Comparison of ENCODE assay signal across 19 cellular contexts in genomic region chr2:118239284-118239683, GRCh38.
"Had no signal": no experiment of that assay in that cellular context is flagged by ENCODE, and none has a peak within 500 bp of the region (broad histone marks: within the 10 kb centered on the region; RNA-seq: fewer than 3 reads in every experiment).

No MANE protein-coding gene starts in this region.

- H3K4me3 ChIP-seq: colonic mucosa, esophagus squamous epithelium, gastroesophageal sphincter, heart left ventricle, hepatocyte, left lung, lower lobe of right lung, mucosa of descending colon had no signal

- H3K4me1 ChIP-seq: colonic mucosa, esophagus squamous epithelium, foreskin keratinocyte, gastroesophageal sphincter, heart left ventricle, left lung, lower lobe of right lung had no signal

- H3K27me3 ChIP-seq: colonic mucosa, hepatocyte had no signal

- H3K79me2 ChIP-seq: hepatocyte had no signal

- H3K36me3 ChIP-seq: colonic mucosa, esophagus squamous epithelium, gastroesophageal sphincter, heart left ventricle, left lung, lower lobe of right lung had no signal

- H3K27ac ChIP-seq: colonic mucosa, esophagus squamous epithelium, foreskin keratinocyte, gastroesophageal sphincter, heart left ventricle, hepatocyte, left lung, lower lobe of right lung had no signal

- H3K4me2 ChIP-seq: hepatocyte had no signal

- H3K9me3 ChIP-seq: colonic mucosa, esophagus squamous epithelium, left lung, lower lobe of right lung, mucosa of descending colon had no signal

- ATAC-seq: foreskin keratinocyte; gastroesophageal sphincter; heart left ventricle; left cardiac atrium; left lung; left ventricle myocardium superior; lower lobe of right lung; mucosa of descending colon; naive thymus-derived CD8-positive, alpha-beta T cell had no signal

- DNase-seq: colonic mucosa; cortex of kidney; effector CD4-positive, alpha-beta T cell; effector memory CD4-positive, alpha-beta T cell; esophagus squamous epithelium; foreskin keratinocyte; heart left ventricle; hypothalamus; immature natural killer cell; left cardiac atrium; left lung; left ventricle myocardium superior; lower lobe of right lung; mesenchymal stem cell; mucosa of descending colon; naive B cell; naive thymus-derived CD8-positive, alpha-beta T cell had no signal

- H2AFZ ChIP-seq: hepatocyte had no signal
